Comparison of ENCODE assay signal across 8 cellular contexts in genomic region chr11:35305670-35306382, GRCh38.
DNase-seq lines count a peak whose midpoint lies in the region; ATAC-seq and TF ChIP-seq lines count a peak whose summit lies in the region.

No MANE protein-coding gene starts in this region.

- H3K27ac ChIP-seq in Panc1 (ENCODE audit: low read length), result no peak overlapping the region
- H3K27ac ChIP-seq in transverse colon, result no peak overlapping the region

- H3K9me3 ChIP-seq in Panc1 (ENCODE audit: control insufficient read depth, insufficient read depth, low read depth, low read length), result no peaks in the 10 kb centered on the region
- H3K9me3 ChIP-seq in transverse colon, result no peaks in the 10 kb centered on the region

- H3K36me3 ChIP-seq in Panc1 (ENCODE audit: control insufficient read depth, insufficient read depth, low read length) (no peaks in the 10 kb centered on the region), transverse colon (no peaks in the 10 kb centered on the region)

- ATAC-seq in Panc1 (peak; percentile 71), HG03108 (IDR thresholded peaks at IDR 0.05; ENCODE audit: unreplicated experiment) (no peak)

- no peak for TF ChIP-seq POLR2A in transverse colon (IDR thresholded peaks at IDR 0.05)

- peaks cover 5% of the 10 kb centered on the region; the same call in 1 of the 2 replicates for H3K4me1 ChIP-seq in Panc1 (ENCODE audit: control insufficient read depth, insufficient read depth, low read length)
- H3K4me1 ChIP-seq in transverse colon, result peaks cover 0 to 21% (median 4%) of the 10 kb centered on the region in 4 donors

- 64 to 67% methylated on average over 2 to 14 of the region's 14 CpGs for WGBS in transverse colon (ENCODE audit: low coverage in 1 of 2), 2 donors

- intact Hi-C loops in Panc1 (cut with micrococcal nuclease; ENCODE audit: unreplicated experiment), result no loop called here
- intact Hi-C loops in transverse colon (cut with DNase I; ENCODE audit: low total_unique reads), result loop anchor here (10.0 kb wide), 2 partner anchors 171 to 301 kb away; partner anchors contain the start of gene CD44

- POLR2A ChIA-PET in Panc1 (lab: Charles Lee), result interaction anchor here (0.6 kb wide), 1 partner anchor 9 kb away, joined by 4 read pairs; no protein-coding TSS in a partner anchor

- H3K4me3 ChIP-seq in HFF-Myc (replicated peaks; ENCODE audit: low read depth, low read length) (no peak overlapping the region), Panc1 (ENCODE audit: low read depth in 2 of 2, low read length in 2 of 2) (no peak overlapping the region), transverse colon (no peak overlapping the region)

- CTCF ChIA-PET in Panc1 (lab: Charles Lee), result interaction anchor here (0.9 to 1.0 kb wide), 2 partner anchors 60 to 78 kb away, joined by 3 read pairs; no protein-coding TSS in a partner anchor

- peak in 2 of 3 experiments; percentile 28 to 45 for DNase-seq in NCI-H1417 (lab: John Stamatoyannopoulos, UW)
- no peak for DNase-seq in NCI-H1417 treated with DMSO at 0.1 percent for 48 hours (lab: John Stamatoyannopoulos, UW)
- no peak for DNase-seq in HFF-Myc (ENCODE audit: extremely low read depth, low read depth)
- DNase-seq in Panc1 (ENCODE audit: low read depth, low spot score), result no peak
- DNase-seq in amniotic stem cell (lab: John Stamatoyannopoulos, UW), result peak; percentile 6
- DNase-seq in iris pigment epithelial cell (ENCODE audit: low read depth), result peak; percentile 58
- DNase-seq in transverse colon, result peak; percentile 37

- TF ChIP-seq CTCF in HFF-Myc (IDR thresholded peaks at IDR 0.05; ENCODE audit: low read depth, low read length, missing control alignments) (peak; percentile 64), Panc1 (IDR thresholded peaks at IDR 0.05) (peak; percentile 64), transverse colon (IDR thresholded peaks at IDR 0.05) (peak; percentile 39 to 57 (median 50))

- no TSS peak for BruUV-seq in Panc1 (replicated peaks; lab: Mats Ljungman, UMichigan)

- in situ Hi-C loops in Panc1 (cut with HindIII; ENCODE audit: low pct_unique_long_range_greater_than_20kb, low sequenced_read_pairs) (no loop called here), transverse colon (cut with MboI; ENCODE audit: low pct_ligation_motif_present in 1 of 4, low pct_unique_long_range_greater_than_20kb in 1 of 4, low sequenced_read_pairs in 3 of 4) (loop anchor here in 2 of 4 donors (10.0 kb wide), 2 partner anchors 311 to 381 kb away; no protein-coding TSS in a partner anchor)

- no peak for TF ChIP-seq EP300 in transverse colon (IDR thresholded peaks at IDR 0.05; ENCODE audit: low read depth)

- H3K27me3 ChIP-seq in Panc1 (ENCODE audit: control insufficient read depth, insufficient read depth, low read length), result no peaks in the 10 kb centered on the region
- no peaks in the 10 kb centered on the region for H3K27me3 ChIP-seq in transverse colon

Comparison
In these comparisons a context has a peak if more than half of its experiments do, and no peak if none do; other contexts are left out.
1. DNase-seq: peak in NCI-H1417 (2 of 3), amniotic stem cell (single experiment), iris pigment epithelial cell (single experiment) and transverse colon (single experiment); none in NCI-H1417 treated with DMSO at 0.1 percent for 48 hours (single experiment), HFF-Myc (single experiment) and Panc1 (single experiment).
2. Peak in every context shown above with its lines, with median percentiles within 50 percentile points of each other: CTCF ChIP-seq.